In the genomic region with DNA sequence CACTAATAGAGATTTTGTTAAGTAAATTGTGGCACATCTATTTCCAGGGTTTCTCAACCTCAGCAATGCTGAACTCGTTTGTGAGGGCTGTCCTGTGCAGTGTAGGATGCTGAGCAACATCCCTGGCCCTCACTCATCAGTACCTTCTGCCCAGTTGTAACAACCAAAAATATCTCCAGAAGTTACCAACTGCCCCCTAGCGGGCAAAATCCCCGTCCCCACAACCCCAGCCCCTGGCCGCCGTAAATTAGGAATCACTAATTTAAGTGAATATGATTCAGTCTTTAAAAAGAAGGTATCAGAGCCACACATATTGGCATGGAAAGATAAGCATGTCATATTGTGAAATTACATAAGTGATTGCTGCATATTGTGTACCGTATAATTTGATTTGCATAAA, we compare ENCODE assay signal across 8 cellular contexts.
DNase-seq lines count a peak whose midpoint lies in the region; TF ChIP-seq lines count a peak whose summit lies in the region.

No MANE protein-coding gene starts in this region.

- no peaks in the 10 kb centered on the region for H3K36me3 ChIP-seq in trophoblast cell (ENCODE audit: control insufficient read depth in 1 of 2, insufficient read depth in 2 of 2, low read length in 2 of 2)

- no peak overlapping the region for H4K91ac ChIP-seq in trophoblast cell (ENCODE audit: low read depth, low read length)

- H3K79me2 ChIP-seq in trophoblast cell (ENCODE audit: control insufficient read depth, insufficient read depth, low read length, poor library complexity) = no peaks in the 10 kb centered on the region

- H3K18ac ChIP-seq in trophoblast cell (ENCODE audit: low read length) = no peak overlapping the region

- no peak overlapping the region for H2AFZ ChIP-seq in trophoblast cell (ENCODE audit: insufficient read depth, low read length, poor library complexity)

- no peak overlapping the region for H4K12ac ChIP-seq in trophoblast cell (ENCODE audit: low read depth, low read length)

- H3K27me3 ChIP-seq in trophoblast cell (ENCODE audit: insufficient read depth, low read length) = no peaks in the 10 kb centered on the region

- H3K9ac ChIP-seq in trophoblast cell (ENCODE audit: low read length) = no peak overlapping the region

- H2BK120ac ChIP-seq in trophoblast cell (ENCODE audit: insufficient read depth, low read length, poor library complexity) = no peak overlapping the region

- H2BK5ac ChIP-seq in trophoblast cell (ENCODE audit: low read depth, low read length, poor library complexity) = no peak overlapping the region

- H3K23ac ChIP-seq in trophoblast cell (ENCODE audit: low read length) = no peak overlapping the region

- H2BK12ac ChIP-seq in trophoblast cell (ENCODE audit: low read length) = no peak overlapping the region

- no peak overlapping the region for H3K14ac ChIP-seq in trophoblast cell (ENCODE audit: low read length)

- H3K79me1 ChIP-seq in trophoblast cell (ENCODE audit: low read length) = no peaks in the 10 kb centered on the region

- DNase-seq in DMS 273 (lab: John Stamatoyannopoulos, UW; ENCODE audit: unreplicated experiment) = peak; percentile 48
- DNase-seq in DMS 273 treated with DMSO at 0.1 percent for 48 hours (lab: John Stamatoyannopoulos, UW) = no peak
- peak; percentile 23 for DNase-seq in NCI-H748 (lab: John Stamatoyannopoulos, UW; ENCODE audit: unreplicated experiment)
- DNase-seq in choroid plexus epithelial cell (ENCODE audit: low read depth) = peak; percentile 28
- peak; percentile 9 to 48 for DNase-seq in trophoblast cell
- DNase-seq in ACHN = no peak
- DNase-seq in NCI-H774 (lab: John Stamatoyannopoulos, UW) = no peak
- no peak for DNase-seq in SIG-M5 (lab: John Stamatoyannopoulos, UW)

- in situ Hi-C loops in ACHN (cut with HindIII; ENCODE audit: low pct_ligation_motif_present, low pct_unique_long_range_greater_than_20kb, low sequenced_read_pairs) = no loop called here

- no peaks in the 10 kb centered on the region for H3K9me3 ChIP-seq in trophoblast cell (ENCODE audit: insufficient read depth, low read depth, low read length)

- WGBS in trophoblast cell (ENCODE audit: extremely low coverage, insufficient coverage, insufficient read length) = no CpG with 5 or more reads among the region's 6 CpGs

- H3K4me2 ChIP-seq in trophoblast cell (ENCODE audit: low read length) = no peak overlapping the region

- peak; percentile 57 for TF ChIP-seq CTCF in choroid plexus epithelial cell (conservative IDR thresholded peaks at IDR 0.05; ENCODE audit: low read depth, low read length)

- no peak overlapping the region for H4K8ac ChIP-seq in trophoblast cell (ENCODE audit: low read depth, low read length)

- H3K4me3 ChIP-seq in choroid plexus epithelial cell (ENCODE audit: low read depth, low read length) (no peak overlapping the region), trophoblast cell (ENCODE audit: low read depth, low read length) (no peak overlapping the region)

- H3K27ac ChIP-seq in trophoblast cell (ENCODE audit: low read depth, low read length) = no peak overlapping the region

- no peak overlapping the region for H3K4ac ChIP-seq in trophoblast cell (ENCODE audit: low read depth, low read length)

- no peaks in the 10 kb centered on the region for H3K4me1 ChIP-seq in trophoblast cell (ENCODE audit: control insufficient read depth in 1 of 2, insufficient read depth in 2 of 2, low read length in 2 of 2)

- H2AK5ac ChIP-seq in trophoblast cell (ENCODE audit: low read length) = no peak overlapping the region

Comparison
In these comparisons a context has a peak if more than half of its experiments do, and no peak if none do; other contexts are left out.
1. DNase-seq: peak in DMS 273 (single experiment), NCI-H748 (single experiment), choroid plexus epithelial cell (single experiment) and trophoblast cell (2 of 2); none in DMS 273 treated with DMSO at 0.1 percent for 48 hours (single experiment), ACHN (single experiment), NCI-H774 (single experiment) and SIG-M5 (single experiment).